ENCODE assay signal across 20 cellular contexts in genomic region chr2:64629329-64629781, GRCh38. TPM values are rescaled to one million over a fixed set of nuclear protein-coding genes. Genes with fewer than 3 reads are reported as not detected.
A peak's percentile ranks its signal among the peaks of the same experiment; 100 is the strongest.
DNase-seq lines count a peak whose midpoint lies in the region; ATAC-seq and TF ChIP-seq lines count a peak whose summit lies in the region.
"Had no signal": no experiment of that assay in that cellular context is flagged by ENCODE, and none has a peak within 500 bp of the region (broad histone marks: within the 10 kb centered on the region; RNA-seq: fewer than 3 reads in every experiment).

No MANE protein-coding gene starts in this region.

- H3K4me3 ChIP-seq in heart left ventricle: no peak overlapping the region
- H3K4me3 ChIP-seq in epithelial cell of esophagus (ENCODE audit: low read length): no peak overlapping the region
- H3K4me3 ChIP-seq in thyroid gland (replicated peaks in 1 of 3): no peak overlapping the region
- no peak overlapping the region for H3K4me3 ChIP-seq in ascending aorta
- H3K4me3 ChIP-seq: gastrocnemius medialis, HAP-1, lower lobe of right lung, PC-9 had no signal

- no peak overlapping the region for H3K4me3 Mint-ChIP-seq in naive B cell
- H3K4me3 Mint-ChIP-seq: activated T-cell treated with anti-CD3 and anti-CD28 coated beads, Interleukin-2, amount 50 U/mL, for 72 hours; CD8-positive, alpha-beta T cell; naive thymus-derived CD4-positive, alpha-beta T cell had no signal

- ATAC-seq in heart left ventricle (peak in 3 of 4 donors; percentile 30 to 56 (median 44)), Right ventricle myocardium inferior (no peak), naive B cell (ENCODE audit: low read depth in 2 of 2) (no peak), GM18907 (IDR thresholded peaks at IDR 0.05; ENCODE audit: unreplicated experiment) (no peak)
- ATAC-seq: activated T-cell treated with anti-CD3 and anti-CD28 coated beads, Interleukin-2, amount 50 U/mL, for 72 hours; CD8-positive, alpha-beta T cell; gastrocnemius medialis; lower lobe of right lung; naive thymus-derived CD4-positive, alpha-beta T cell had no signal

- H3K9me3 Mint-ChIP-seq in naive B cell: no peaks in the 10 kb centered on the region
- H3K9me3 Mint-ChIP-seq: activated T-cell treated with anti-CD3 and anti-CD28 coated beads, Interleukin-2, amount 50 U/mL, for 72 hours; CD8-positive, alpha-beta T cell; naive thymus-derived CD4-positive, alpha-beta T cell had no signal

- no peaks in the 10 kb centered on the region for H3K27me3 ChIP-seq in heart left ventricle
- H3K27me3 ChIP-seq in thyroid gland: no peaks in the 10 kb centered on the region
- no peaks in the 10 kb centered on the region for H3K27me3 ChIP-seq in ascending aorta
- H3K27me3 ChIP-seq: gastrocnemius medialis had no signal

- H3K36me3 Mint-ChIP-seq in naive B cell: peaks cover 0 to 22% of the 10 kb centered on the region in 2 donors

- intact Hi-C loops in heart left ventricle (cut with DNase I) (no loop called here), Right ventricle myocardium inferior (cut with DNase I) (no loop called here), thyroid gland (cut with DNase I) (no loop called here), ascending aorta (cut with DNase I) (no loop called here)

- H3K36me3 ChIP-seq in heart left ventricle (peaks cover 0 to 31% (median 20%) of the 10 kb centered on the region in 9 donors), thyroid gland (no peaks in the 10 kb centered on the region), ascending aorta (peaks cover 0 to 19% of the 10 kb centered on the region in 2 donors)

- WGBS in heart left ventricle, 4 donors: 68 to 72% (median 71%) methylated on average over 10 of the region's 10 CpGs
- WGBS in thyroid gland, 2 donors: 54 to 58% methylated on average over 10 of the region's 10 CpGs

- H3K27me3 Mint-ChIP-seq in naive B cell: no peaks in the 10 kb centered on the region
- H3K27me3 Mint-ChIP-seq: naive thymus-derived CD4-positive, alpha-beta T cell had no signal

- peak overlapping the region in 1 of 12 donors; percentile 11 for H3K27ac ChIP-seq in heart left ventricle
- H3K27ac ChIP-seq in thyroid gland: no peak overlapping the region
- no peak overlapping the region for H3K27ac ChIP-seq in ascending aorta
- H3K27ac ChIP-seq: gastrocnemius medialis, lower lobe of right lung, PC-9 had no signal

- TF ChIP-seq POLR2A in heart left ventricle (IDR thresholded peaks at IDR 0.05): no peak
- no peak for TF ChIP-seq POLR2A in thyroid gland (IDR thresholded peaks at IDR 0.05)

- DNase-seq in heart left ventricle (peak in 1 of 5 donors; percentile 25), Right ventricle myocardium inferior (ENCODE audit: missing footprints) (no peak), epithelial cell of esophagus (ENCODE audit: low read depth) (peak; percentile 57), naive B cell (no peak), thyroid gland (peak; percentile 68 to 81), GOT3 (lab: John Stamatoyannopoulos, UW) (no peak), ascending aorta (ENCODE audit: low spot score in 2 of 2) (no peak)
- DNase-seq: activated T-cell treated with anti-CD3 and anti-CD28 coated beads, Interleukin-2, amount 50 U/mL, for 72 hours; amygdala; CD8-positive, alpha-beta T cell; DMS79 treated with DMSO at 0.1 percent for 48 hours; gastrocnemius medialis; KBM-7; lower lobe of right lung; naive thymus-derived CD4-positive, alpha-beta T cell; NCI-H526 treated with DMSO at 0.1 percent for 48 hours; PC-9; stimulated activated CD4-positive, alpha-beta T cell treated with anti-CD3 and anti-CD28 coated beads, Interleukin-15, amount 100 ng/mL, for 24 hours had no signal

- peaks cover 34 to 53% (median 38%) of the 10 kb centered on the region in 3 donors for H3K4me1 Mint-ChIP-seq in naive B cell

- H3K4me1 ChIP-seq in heart left ventricle: peaks cover 0 to 11% (median 1%) of the 10 kb centered on the region in 12 donors
- H3K4me1 ChIP-seq in thyroid gland: peaks cover 10 to 23% of the 10 kb centered on the region in 2 donors
- no peaks in the 10 kb centered on the region for H3K4me1 ChIP-seq in ascending aorta
- H3K4me1 ChIP-seq: HAP-1 had no signal

- peak overlapping the region in 4 of 6 donors; percentile 66 to 90 (median 75) for H3K27ac Mint-ChIP-seq in naive B cell
- H3K27ac Mint-ChIP-seq: activated T-cell treated with anti-CD3 and anti-CD28 coated beads, Interleukin-2, amount 50 U/mL, for 72 hours had no signal

- H3K9me3 ChIP-seq in heart left ventricle (no peaks in the 10 kb centered on the region), thyroid gland (no peaks in the 10 kb centered on the region), ascending aorta (no peaks in the 10 kb centered on the region)
- H3K9me3 ChIP-seq: gastrocnemius medialis, HAP-1, lower lobe of right lung had no signal

- TF ChIP-seq CTCF in heart left ventricle (IDR thresholded peaks at IDR 0.05) (no peak), epithelial cell of esophagus (IDR thresholded peaks at IDR 0.05; ENCODE audit: insufficient read depth, low read depth, low read length, missing control alignments) (no peak), thyroid gland (IDR thresholded peaks at IDR 0.05) (no peak), ascending aorta (IDR thresholded peaks at IDR 0.05) (no peak)

RNA-seq across cellular contexts. Expression of gene SERTAD2, which starts 24.4 kb away (rescaled TPM):
- total RNA-seq in heart left ventricle: 10 to 100 TPM; 12.2 to 21.6 (median 16.1) TPM
- polyA plus RNA-seq in heart left ventricle: 10 to 100 TPM in 1 of 2 donors, 1 to 10 TPM in 1; 5.1 to 12.6 TPM
- total RNA-seq in Right ventricle myocardium inferior: 13.6 TPM
- polyA plus RNA-seq in naive B cell (ENCODE audit: low read depth in 6 of 6): 10 to 100 TPM in 5 of 6 donors, 1 to 10 TPM in 1; 7.9 to 21.8 (median 13.2) TPM
- total RNA-seq in thyroid gland: 10 to 100 TPM; 13.7 to 17.3 (median 16.6) TPM
- total RNA-seq in ascending aorta: 8.7 TPM

Comparison
In these comparisons a context has a peak if more than half of its experiments do, and no peak if none do; other contexts are left out.
1. ATAC-seq: peak in heart left ventricle (3 of 4); none in Right ventricle myocardium inferior (single experiment), naive B cell (0 of 2) and GM18907 (single experiment).
2. DNase-seq: peak in epithelial cell of esophagus (single experiment) and thyroid gland (2 of 2); none in Right ventricle myocardium inferior (single experiment), naive B cell (single experiment), GOT3 (single experiment) and ascending aorta (0 of 2).